Comparison of ENCODE assay signal across 22 cellular contexts in genomic region chr18:70188113-70188512, GRCh38. TPM values are rescaled to one million over a fixed set of nuclear protein-coding genes. Genes with fewer than 3 reads are reported as not detected.
DNase-seq lines count a peak whose midpoint lies in the region; ATAC-seq, FAIRE-seq and TF ChIP-seq lines count a peak whose summit lies in the region.
"Had no signal": no experiment of that assay in that cellular context is flagged by ENCODE, and none has a peak within 500 bp of the region (broad histone marks: within the 10 kb centered on the region; RNA-seq: fewer than 3 reads in every experiment).

No MANE protein-coding gene starts in this region.

- peak; percentile 62 for FAIRE-seq in A204.1 (lab: Jason Lieb, UNC)
- FAIRE-seq: H1 had no signal

- no peak overlapping the region for H3K4me3 ChIP-seq in fibroblast of the aortic adventitia (ENCODE audit: low read depth, low read length)

- ATAC-seq in GM19463 (IDR thresholded peaks at IDR 0.05; ENCODE audit: unreplicated experiment): no peak
- ATAC-seq: CD8-positive, alpha-beta T cell had no signal

- DNase-seq in GM03348 (ENCODE audit: low spot score) (peak; percentile 9), amniotic epithelial cell (ENCODE audit: low read depth) (peak; percentile 73), fibroblast of the aortic adventitia (ENCODE audit: low read depth) (peak; percentile 35), islet precursor cell (no peak), NCI-H1930 (lab: John Stamatoyannopoulos, UW) (no peak), SIG-M5 (lab: John Stamatoyannopoulos, UW) (no peak)
- DNase-seq: C1 segment of cervical spinal cord; CD8-positive, alpha-beta T cell; DND-41; Karpas-422; NCI-H1092; NCI-H1436 treated with DMSO at 0.1 percent for 48 hours; NCI-H2029; NCI-H2227 treated with DMSO at 0.1 percent for 48 hours; NCI-H524; NCI-H774; NK-92 treated with Interleukin-12 subunit alpha and Interleukin-12 subunit beta, amount 100 ng/mL, for 24 hours; SHP77 treated with DMSO at 0.1 percent for 48 hours; SK-N-SH had no signal

- no peak for TF ChIP-seq CTCF in fibroblast of the aortic adventitia (IDR thresholded peaks at IDR 0.05; ENCODE audit: insufficient read depth, low read length)

RNA-seq across cellular contexts. Expression of gene RTTN, which starts 17.4 kb away (rescaled TPM):
- total RNA-seq in fibroblast of the aortic adventitia (ENCODE audit: low replicate concordance): 14.0 and 38.6 TPM in 2 replicates

Comparison
In these comparisons a context has a peak if more than half of its experiments do, and no peak if none do; other contexts are left out.
1. DNase-seq: peak in GM03348 (single experiment), amniotic epithelial cell (single experiment) and fibroblast of the aortic adventitia (single experiment); none in islet precursor cell (single experiment), NCI-H1930 (0 of 2) and SIG-M5 (single experiment).